In the genomic region with DNA sequence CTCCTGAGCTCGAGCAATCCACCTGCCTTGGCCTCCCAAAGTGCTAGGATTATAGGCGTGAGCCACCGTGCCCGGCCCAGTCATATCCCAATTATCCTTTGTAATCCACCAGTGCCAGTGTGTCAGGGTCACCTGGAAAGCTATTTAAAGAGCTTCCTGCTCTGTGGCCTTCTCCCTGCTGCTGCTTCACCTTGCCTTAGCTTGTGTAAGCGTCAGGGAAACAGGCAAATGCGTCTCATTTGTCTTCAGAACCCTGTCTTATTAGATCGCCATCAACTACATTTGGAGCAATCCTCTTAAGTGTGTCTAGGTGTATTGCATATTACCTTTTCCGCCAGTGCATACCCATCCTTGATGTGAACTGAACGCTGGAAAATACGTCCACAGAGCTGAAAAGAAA, we compare ENCODE assay signal across 22 cellular contexts.
"Had no signal": no experiment of that assay in that cellular context is flagged by ENCODE, and none has a peak within 500 bp of the region (broad histone marks: within the 10 kb centered on the region; RNA-seq: fewer than 3 reads in every experiment).

No MANE protein-coding gene starts in this region.

- H3K36me3 Mint-ChIP-seq: natural killer cell had no signal

- DNase-seq: dermis blood vessel endothelial cell; effector memory CD4-positive, alpha-beta T cell; erythroblast; esophagus squamous epithelium; foreskin melanocyte; natural killer cell; right lobe of liver; small intestine; stimulated activated CD4-positive, alpha-beta T cell treated with anti-CD3 and anti-CD28 coated beads, Interleukin-15, amount 100 ng/mL, for 24 hours; stimulated activated CD4-positive, alpha-beta T cell treated with anti-CD3 and anti-CD28 coated beads, Interleukin-2, amount 100 ng/mL, for 48 hours; stimulated activated naive B cell treated with anti-CD40 and anti-IgM and Interleukin-4, amounts not matched to agents 10 μg/mL and 1 μg/mL and 100 μg/mL, for 72 hours; transverse colon; upper lobe of right lung; uterus had no signal

- H3K36me3 ChIP-seq: esophagus squamous epithelium, neural progenitor cell, right lobe of liver, thoracic aorta, transverse colon, upper lobe of right lung, uterus had no signal

- H3K27ac ChIP-seq: coronary artery, esophagus squamous epithelium, neural progenitor cell, parathyroid adenoma, right lobe of liver, thoracic aorta, transverse colon, upper lobe of right lung, uterus had no signal

- H3K27me3 ChIP-seq: neural progenitor cell, right lobe of liver had no signal

- H3K4me3 Mint-ChIP-seq: memory B cell; natural killer cell; neural progenitor cell; stimulated activated naive B cell treated with anti-CD40 and anti-IgM and Interleukin-4, amounts not matched to agents 10 μg/mL and 1 μg/mL and 100 μg/mL, for 72 hours; stimulated activated naive CD8-positive, alpha-beta T cell treated with anti-CD3 and anti-CD28 coated beads, Interleukin-15, Interleukin-2, amounts not matched to agents 100 ng/mL and 50 ng/mL, for 24 hours had no signal

- H3K9ac ChIP-seq: neural progenitor cell, parathyroid adenoma had no signal

- H3K27me3 Mint-ChIP-seq: progenitor cell of endocrine pancreas had no signal

- H3K9me3 ChIP-seq: right lobe of liver, thoracic aorta, transverse colon, upper lobe of right lung, uterus had no signal

- H3K4me3 ChIP-seq: coronary artery, esophagus squamous epithelium, lung, neural progenitor cell, right lobe of liver, thoracic aorta, transverse colon, upper lobe of right lung, uterus had no signal

- H3K9me3 Mint-ChIP-seq: natural killer cell had no signal

- H3K4me1 ChIP-seq: parathyroid adenoma, upper lobe of right lung, uterus had no signal

- H3K27ac Mint-ChIP-seq: memory B cell; natural killer cell; neural progenitor cell; progenitor cell of endocrine pancreas; stimulated activated naive B cell treated with anti-CD40 and anti-IgM and Interleukin-4, amounts not matched to agents 10 μg/mL and 1 μg/mL and 100 μg/mL, for 72 hours; stimulated activated naive CD8-positive, alpha-beta T cell treated with anti-CD3 and anti-CD28 coated beads, Interleukin-15, Interleukin-2, amounts not matched to agents 100 ng/mL and 50 ng/mL, for 24 hours had no signal
